10 cellular contexts compared by ENCODE assay signal in the genomic region with DNA sequence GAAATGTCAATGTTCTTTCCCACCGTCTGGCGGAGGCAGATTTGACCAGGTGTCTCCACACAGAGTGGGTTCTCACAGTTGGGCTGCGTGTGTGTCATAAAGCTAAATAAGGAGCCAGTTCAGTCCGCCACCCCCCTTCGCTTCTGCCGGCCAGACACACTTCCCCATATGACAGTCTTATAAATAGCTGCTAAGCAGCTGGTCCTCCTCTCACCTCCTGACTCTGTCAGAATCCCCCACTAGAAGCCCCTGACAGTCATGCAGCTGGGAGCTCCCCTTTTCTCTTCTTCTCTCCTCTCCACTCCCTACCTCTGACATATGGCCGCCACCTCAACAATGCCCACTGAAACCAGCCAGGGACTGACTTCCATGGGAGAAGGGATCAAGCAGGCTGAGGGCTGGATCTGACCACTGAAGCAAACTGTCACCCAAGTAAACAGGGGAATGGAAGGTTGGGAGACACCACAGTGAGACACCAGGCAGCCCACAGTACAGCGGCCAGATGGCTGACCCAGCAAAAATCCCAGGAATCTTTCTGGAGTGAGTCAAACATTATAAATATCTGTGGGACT.
DNase-seq lines count a peak whose midpoint lies in the region; ATAC-seq and TF ChIP-seq lines count a peak whose summit lies in the region.
"Had no signal": no experiment of that assay in that cellular context is flagged by ENCODE, and none has a peak within 500 bp of the region (broad histone marks: within the 10 kb centered on the region; RNA-seq: fewer than 3 reads in every experiment).

No MANE protein-coding gene starts in this region.

- H3K4me3 ChIP-seq in upper lobe of right lung = no peak overlapping the region
- H3K4me3 ChIP-seq: skin epidermis had no signal

- no peaks in the 10 kb centered on the region for H3K36me3 ChIP-seq in upper lobe of right lung

- ATAC-seq in GM19035 (IDR thresholded peaks at IDR 0.05; ENCODE audit: unreplicated experiment) (peak; percentile 56), HG02943 (IDR thresholded peaks at IDR 0.05; ENCODE audit: low read depth, unreplicated experiment) (peak; percentile 69), upper lobe of right lung (no peak)

- intact Hi-C loops in upper lobe of right lung (cut with DNase I) = no loop called here

- no peaks in the 10 kb centered on the region for H3K4me1 ChIP-seq in upper lobe of right lung

- no peaks in the 10 kb centered on the region for H3K27me3 ChIP-seq in upper lobe of right lung

- H3K27ac ChIP-seq in upper lobe of right lung = no peak overlapping the region
- H3K27ac ChIP-seq: skin epidermis had no signal

- DNase-seq in RPMI7951 (ENCODE audit: low read depth) = peak; percentile 35
- DNase-seq in non-pigmented ciliary epithelial cell (ENCODE audit: low read depth) = peak; percentile 63
- DNase-seq in CD1c-positive myeloid dendritic cell (ENCODE audit: extremely low spot score) = no peak
- DNase-seq in upper lobe of right lung = no peak
- DNase-seq in SW480 (ENCODE audit: low spot score) = no peak
- DNase-seq in T-helper 2 cell = no peak
- DNase-seq: H7 had no signal

- no peak for TF ChIP-seq CTCF in upper lobe of right lung (IDR thresholded peaks at IDR 0.05)

- H3K9me3 ChIP-seq in upper lobe of right lung = no peaks in the 10 kb centered on the region

Comparison
In these comparisons a context has a peak if more than half of its experiments do, and no peak if none do; other contexts are left out.
1. DNase-seq: peak in RPMI7951 (single experiment) and non-pigmented ciliary epithelial cell (single experiment); none in CD1c-positive myeloid dendritic cell (single experiment), upper lobe of right lung (single experiment), SW480 (single experiment) and T-helper 2 cell (0 of 5).